ENCODE assay signal across 10 cellular contexts in genomic region chr16:28930652-28931051, GRCh38. TPM values are rescaled to one million over a fixed set of nuclear protein-coding genes. Genes with fewer than 3 reads are reported as not detected.
DNase-seq lines count a peak whose midpoint lies in the region; ATAC-seq and TF ChIP-seq lines count a peak whose summit lies in the region.
"Had no signal": no experiment of that assay in that cellular context is flagged by ENCODE, and none has a peak within 500 bp of the region (broad histone marks: within the 10 kb centered on the region; RNA-seq: fewer than 3 reads in every experiment).

No MANE protein-coding gene starts in this region.

- no peaks in the 10 kb centered on the region for H3K36me3 ChIP-seq in A673 (ENCODE audit: insufficient read depth, low read length, poor library complexity, severe bottlenecking)
- H3K36me3 ChIP-seq in ovary: no peaks in the 10 kb centered on the region

- H3K9me3 ChIP-seq in A673 (ENCODE audit: low read depth, low read length, poor library complexity, severe bottlenecking) (no peaks in the 10 kb centered on the region), ovary (no peaks in the 10 kb centered on the region)

- H3K27ac ChIP-seq in A673 (ENCODE audit: low read depth, low read length, poor library complexity, severe bottlenecking): peak overlapping the region; percentile 46
- H3K27ac ChIP-seq in ovary: no peak overlapping the region

- no peaks in the 10 kb centered on the region for H3K27me3 Mint-ChIP-seq in central memory CD8-positive, alpha-beta T cell

- intact Hi-C loops in A673 (cut with micrococcal nuclease; ENCODE audit: unreplicated experiment) (no loop called here), ovary (cut with DNase I) (loop anchor here in 2 of 4 donors (2.0 to 10.0 kb wide), 2 partner anchors 16 to 106 kb away; partner anchors contain the start of gene ATXN2L (in 1 of the 2))

- no peak for TF ChIP-seq CTCF in A673 (conservative IDR thresholded peaks at IDR 0.05; ENCODE audit: low read depth, low read length)
- TF ChIP-seq CTCF in NB4 (IDR thresholded peaks at IDR 0.05; ENCODE audit: low read depth, low read length): no peak
- no peak for TF ChIP-seq CTCF in ovary (IDR thresholded peaks at IDR 0.05)

- CTCF ChIA-PET in A673 (lab: Charles Lee): no interaction called here

- POLR2A ChIA-PET in A673 (lab: Charles Lee; ENCODE audit: low non-redundant PET): interaction anchor here (0.6 kb wide), 1 partner anchor 96 kb away, joined by 4 read pairs; no protein-coding TSS in a partner anchor

- TF ChIP-seq POLR2A in NB4 (IDR thresholded peaks at IDR 0.05; ENCODE audit: extremely low read depth, insufficient read length): peak; percentile 23
- no peak for TF ChIP-seq POLR2A in ovary (IDR thresholded peaks at IDR 0.05)

- WGBS in ovary, 3 donors: 81 to 88% (median 83%) methylated on average over 3 of the region's 3 CpGs

- no peak overlapping the region for H3K4me3 ChIP-seq in A673 (ENCODE audit: low read depth, low read length, poor library complexity, severe bottlenecking)
- H3K4me3 ChIP-seq in NB4 (ENCODE audit: low read depth, low read length): peak overlapping the region; percentile 6
- no peak overlapping the region for H3K4me3 ChIP-seq in ovary

- peak overlapping the region; percentile 90 for H3K27ac Mint-ChIP-seq in central memory CD8-positive, alpha-beta T cell (ENCODE audit: low read depth)

- no peak for TF ChIP-seq EP300 in ovary (IDR thresholded peaks at IDR 0.05)

- DNase-seq in A673 (ENCODE audit: low spot score): peak; percentile 39
- peak; percentile 94 for DNase-seq in NB4 (ENCODE audit: low read depth)
- no peak for DNase-seq in central memory CD8-positive, alpha-beta T cell (ENCODE audit: low spot score in 2 of 2)
- no peak for DNase-seq in NCI-H526 treated with DMSO at 0.1 percent for 48 hours (lab: John Stamatoyannopoulos, UW)
- DNase-seq in ovary: no peak
- DNase-seq in DMS53 treated with DMSO at 0.1 percent for 48 hours (lab: John Stamatoyannopoulos, UW; ENCODE audit: unreplicated experiment): no peak
- DNase-seq: foreskin fibroblast had no signal

- H3K4me1 ChIP-seq in A673 (ENCODE audit: insufficient read depth, low read length, poor library complexity, severe bottlenecking) (peaks cover 7% of the 10 kb centered on the region), ovary (ENCODE audit: insufficient read depth) (no peaks in the 10 kb centered on the region)

- no peaks in the 10 kb centered on the region for H3K9me3 Mint-ChIP-seq in central memory CD8-positive, alpha-beta T cell

- H3K4me3 Mint-ChIP-seq in central memory CD8-positive, alpha-beta T cell: no peak overlapping the region

- BruUV-seq in A673 (replicated peaks; lab: Mats Ljungman, UMichigan): no TSS peak

- H3K4me1 Mint-ChIP-seq in central memory CD8-positive, alpha-beta T cell: peaks cover 23% of the 10 kb centered on the region

- no peaks in the 10 kb centered on the region for H3K27me3 ChIP-seq in A673 (replicated peaks; ENCODE audit: insufficient read depth, low read depth, low read length, poor library complexity)
- H3K27me3 ChIP-seq in ovary: no peaks in the 10 kb centered on the region

- peak; percentile 37 for ATAC-seq in GM18498 (IDR thresholded peaks at IDR 0.05; ENCODE audit: unreplicated experiment)
- no peak for ATAC-seq in central memory CD8-positive, alpha-beta T cell (replicated peaks; ENCODE audit: extremely low read depth, poor library complexity, severe bottlenecking)
- ATAC-seq in esophagus mucosa: no peak

- H3K36me3 Mint-ChIP-seq in central memory CD8-positive, alpha-beta T cell (ENCODE audit: insufficient read depth): peaks cover 9% of the 10 kb centered on the region

RNA-seq across cellular contexts. Expression of gene CD19, which starts 1.1 kb away (rescaled TPM):
- total RNA-seq in A673 (2021): not detected in 2 replicates
- 0.40 TPM for total RNA-seq in esophagus mucosa
- 1 to 10 TPM in 3 of 7 donors, under 1 TPM in 3, not detected in 1; 0.71 to 1.5 (median 1.1) TPM for total RNA-seq in ovary
- polyA plus RNA-seq in ovary: 1 to 10 TPM in 1 of 2 donors, under 1 TPM in 1; 0.40 to 2.5 TPM
- total RNA-seq: M059J had no signal

RNA-seq across cellular contexts. Expression of gene RABEP2, which starts 5.6 kb away (rescaled TPM):
- total RNA-seq in A673 (2021) (15.4 and 17.6 TPM in 2 replicates), esophagus mucosa (15.8 TPM), ovary (10 to 100 TPM in 5 of 7 donors, 1 to 10 TPM in 2; 5.1 to 13.9 (median 11.3) TPM)
- polyA plus RNA-seq in ovary: 10 to 100 TPM in 1 of 2 donors, under 1 TPM in 1; 0.32 to 14.8 TPM

RNA-seq across cellular contexts. Expression of gene NFATC2IP, which starts 20.1 kb away (rescaled TPM):
- total RNA-seq in A673 (2021): 63.4 and 63.5 TPM in 2 replicates
- 21.3 TPM for total RNA-seq in esophagus mucosa
- 10 to 100 TPM; 18.8 to 29.2 (median 23.3) TPM for total RNA-seq in ovary
- 10 to 100 TPM; 17.9 to 31.5 TPM for polyA plus RNA-seq in ovary

RNA-seq across cellular contexts. Expression of gene SPNS1, which starts 43.9 kb away (rescaled TPM):
- total RNA-seq in A673 (2021): 46.3 and 48.6 TPM in 2 replicates
- total RNA-seq in esophagus mucosa: 22.5 TPM
- 10 to 100 TPM; 10.1 to 25.5 (median 17.4) TPM for total RNA-seq in ovary
- 10 to 100 TPM in 1 of 2 donors, 1 to 10 TPM in 1; 4.5 to 23.7 TPM for polyA plus RNA-seq in ovary

RNA-seq across cellular contexts. Expression of gene ATP2A1, which starts 52.4 kb away (rescaled TPM):
- 3.0 and 3.5 TPM in 2 replicates for total RNA-seq in A673 (2021)
- total RNA-seq in esophagus mucosa: 0.48 TPM
- 1 to 10 TPM in 2 of 7 donors, under 1 TPM in 5; 0.15 to 2.5 (median 0.41) TPM for total RNA-seq in ovary
- polyA plus RNA-seq in ovary: under 1 TPM; 0.53 to 0.90 TPM
- total RNA-seq: M059J had no signal

Comparison
In these comparisons a context has a peak if more than half of its experiments do, and no peak if none do; other contexts are left out.
1. DNase-seq: peak in A673 (single experiment) and NB4 (single experiment); none in central memory CD8-positive, alpha-beta T cell (0 of 2), NCI-H526 treated with DMSO at 0.1 percent for 48 hours (single experiment), ovary (0 of 5) and DMS53 treated with DMSO at 0.1 percent for 48 hours (single experiment).